Comparison of ENCODE assay signal across 1 cellular context in genomic region chr21:45208627-45208951, GRCh38.
TF ChIP-seq lines count a peak whose summit lies in the region.

No MANE protein-coding gene starts in this region.

TF ChIP-seq in GM23338, 12 proteins besides CTCF, POLR2A, EP300 and RAD21 (continued from another document):
- TF ChIP-seq ZNF462 (CRISPR knock-in tag; IDR thresholded peaks at IDR 0.05) (no peak), ETS1 (IDR thresholded peaks at IDR 0.05) (no peak), ZNF331 (CRISPR knock-in tag; IDR thresholded peaks at IDR 0.05; ENCODE audit: low read depth) (no peak), NANOG (IDR thresholded peaks at IDR 0.05; ENCODE audit: borderline replicate concordance) (no peak), ZNF114 (CRISPR knock-in tag; IDR thresholded peaks at IDR 0.05) (no peak), POLR2AphosphoS5 (IDR thresholded peaks at IDR 0.05; ENCODE audit: low read depth) (no peak), EZH2phosphoT487 (IDR thresholded peaks at IDR 0.05; ENCODE audit: unreplicated experiment) (no peak), EZH2 (IDR thresholded peaks at IDR 0.05; ENCODE audit: low read depth, unreplicated experiment) (no peak), STAT1 (IDR thresholded peaks at IDR 0.05; ENCODE audit: unreplicated experiment) (no peak), REST (IDR thresholded peaks at IDR 0.05; ENCODE audit: unreplicated experiment) (no peak), JUNB (IDR thresholded peaks at IDR 0.05; ENCODE audit: unreplicated experiment) (no peak)
TF ChIP-seq in GM23338: peak in this region for 0.
